In the genomic region with DNA sequence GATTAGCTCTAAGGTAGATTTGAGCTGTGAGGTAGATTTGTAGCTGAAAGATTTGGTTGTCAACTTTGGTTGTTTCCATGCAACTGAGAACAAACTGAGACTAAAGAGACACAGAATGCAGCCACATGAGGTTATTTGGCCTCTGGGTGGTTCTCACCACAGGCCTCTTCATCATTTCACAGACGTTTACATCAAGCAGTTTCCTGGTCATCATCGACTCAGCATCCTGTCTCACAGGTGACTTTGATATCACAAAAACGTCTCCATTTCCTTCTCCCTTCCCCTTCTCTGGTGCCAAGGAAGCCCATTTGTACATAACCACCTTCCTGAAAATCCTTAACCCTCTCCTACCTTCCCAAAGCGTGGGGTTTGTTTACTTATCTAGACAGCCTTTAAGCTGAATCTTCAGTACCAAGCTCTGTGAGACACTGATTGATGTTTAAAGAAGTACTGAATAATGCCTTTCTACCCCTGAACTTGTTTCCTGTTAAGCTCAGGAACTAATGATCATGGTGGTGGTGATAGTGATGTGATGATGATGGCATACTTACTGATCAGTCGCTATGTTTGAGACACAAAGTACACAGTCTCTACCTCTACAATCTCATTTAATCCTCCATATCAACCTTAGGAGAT, we compare ENCODE assay signal across 8 cellular contexts.
DNase-seq lines count a peak whose midpoint lies in the region; ATAC-seq, FAIRE-seq and TF ChIP-seq lines count a peak whose summit lies in the region.

No MANE protein-coding gene starts in this region.

- 36% methylated on average over 5 of the region's 5 CpGs for WGBS in A549 (ENCODE audit: missing lambda C conversion rate)
- WGBS in endodermal cell (ENCODE audit: insufficient coverage in 1 of 2, insufficient read length in 1 of 2), 2 experiments, result 54 to 75% methylated on average over 3 to 5 of the region's 5 CpGs

- no peaks in the 10 kb centered on the region for H3K27me3 ChIP-seq in endodermal cell (ENCODE audit: control insufficient read depth, insufficient read depth, low read length, poor library complexity, severe bottlenecking)

- intact Hi-C loops in left cardiac atrium (cut with DNase I), result no loop called here

- no peak for TF ChIP-seq RAD21 in A549 (conservative IDR thresholded peaks at IDR 0.05 in 1 of 2, IDR thresholded peaks at IDR 0.05 in 1 of 2)

- CTCF ChIA-PET in A549 (lab: Yijun Ruan, JAX), result interaction anchor here (0.5 to 1.5 kb wide), 5 partner anchors 9 to 608 kb away, joined by 3 to 4 read pairs (median 3); no protein-coding TSS in a partner anchor

- peak overlapping the region; percentile 58 to 89 for H3K27ac Mint-ChIP-seq in activated naive CD4-positive, alpha-beta T cell treated with anti-CD3 and anti-CD28 coated beads, Interleukin-2, amount 50 U/mL, for 72 hours
- no peak overlapping the region for H3K27ac Mint-ChIP-seq in endodermal cell

- no peak for TF ChIP-seq POLR2A in A549 (IDR thresholded peaks at IDR 0.05; ENCODE audit: low read length)

- TF ChIP-seq EP300 in A549 (IDR thresholded peaks at IDR 0.05), result no peak

- H3K27ac ChIP-seq in A549, result peak overlapping the region in 1 of 2 experiments; percentile 62; a peak in 2 of 6 replicates
- H3K27ac ChIP-seq in endodermal cell (ENCODE audit: low read depth, low read length), result no peak overlapping the region

- H3K9me3 ChIP-seq in A549 (no peaks in the 10 kb centered on the region), endodermal cell (ENCODE audit: control insufficient read depth, low read length) (no peaks in the 10 kb centered on the region)

- POLR2A ChIA-PET in A549 (lab: Yijun Ruan, JAX), result no interaction called here

- ATAC-seq in A549, result peak in 1 of 2 experiments; percentile 53; a peak in 3 of 6 replicates
- peak; percentile 90 to 96 for ATAC-seq in activated naive CD4-positive, alpha-beta T cell treated with anti-CD3 and anti-CD28 coated beads, Interleukin-2, amount 50 U/mL, for 72 hours
- ATAC-seq in left cardiac atrium, result no peak
- no peak for ATAC-seq in GM21529 (IDR thresholded peaks at IDR 0.05; ENCODE audit: unreplicated experiment)

- no peaks in the 10 kb centered on the region for H3K36me3 Mint-ChIP-seq in activated naive CD4-positive, alpha-beta T cell treated with anti-CD3 and anti-CD28 coated beads, Interleukin-2, amount 50 U/mL, for 72 hours
- peaks cover under 1% of the 10 kb centered on the region for H3K36me3 Mint-ChIP-seq in endodermal cell (ENCODE audit: low read depth)

- H3K4me3 ChIP-seq in A549 (no peak overlapping the region), endodermal cell (ENCODE audit: low read length) (no peak overlapping the region)

- H3K4me1 Mint-ChIP-seq in endodermal cell, result no peaks in the 10 kb centered on the region

- no peak overlapping the region for H3K9ac ChIP-seq in endodermal cell (ENCODE audit: extremely low read depth, low read length, poor library complexity, severe bottlenecking)

- TF ChIP-seq CTCF in A549 (IDR thresholded peaks at IDR 0.05) (no peak), endodermal cell (conservative IDR thresholded peaks at IDR 0.05) (no peak)

- DNase-seq in A549 (ENCODE audit: low read depth in 1 of 2, low spot score in 1 of 2), result no peak
- peak; percentile 8 for DNase-seq in HTR-8/SVneo (ENCODE audit: insufficient read length, low spot score)
- DNase-seq in activated naive CD4-positive, alpha-beta T cell treated with anti-CD3 and anti-CD28 coated beads, Interleukin-2, amount 50 U/mL, for 72 hours (ENCODE audit: low spot score in 2 of 2), result peak in 1 of 2 donors; percentile 20
- DNase-seq in islet precursor cell, result peak; percentile 57
- no peak for DNase-seq in left cardiac atrium
- DNase-seq in endodermal cell, result no peak
- DNase-seq in CD1c-positive myeloid dendritic cell (ENCODE audit: extremely low spot score), result no peak

- no peak overlapping the region for H3K4me3 Mint-ChIP-seq in endodermal cell

- FAIRE-seq in A549 (lab: Jason Lieb, UNC), result no peak
- FAIRE-seq in HTR-8/SVneo (lab: Jason Lieb, UNC), result peak; percentile 74

- H3K36me3 ChIP-seq in endodermal cell (ENCODE audit: control insufficient read depth, insufficient read depth, low read length), result peaks cover 6% of the 10 kb centered on the region

- peak overlapping the region; percentile 40; the same call in 1 of the 3 replicates for H3K4me2 ChIP-seq in A549

- no peaks in the 10 kb centered on the region for H3K27me3 Mint-ChIP-seq in endodermal cell (ENCODE audit: insufficient read depth)

- H3K4me1 ChIP-seq in A549 (peaks cover 17% of the 10 kb centered on the region), endodermal cell (ENCODE audit: control insufficient read depth, insufficient read depth, low read length) (no peaks in the 10 kb centered on the region)

- no peaks in the 10 kb centered on the region for H3K9me3 Mint-ChIP-seq in activated naive CD4-positive, alpha-beta T cell treated with anti-CD3 and anti-CD28 coated beads, Interleukin-2, amount 50 U/mL, for 72 hours
- H3K9me3 Mint-ChIP-seq in endodermal cell, result no peaks in the 10 kb centered on the region

TF ChIP-seq in A549, 52 proteins besides CTCF, POLR2A, EP300 and RAD21:
- TF ChIP-seq RNF2 (IDR thresholded peaks at IDR 0.05; ENCODE audit: borderline replicate concordance, low read depth), result no peak
- TF ChIP-seq HMGXB4 (CRISPR knock-in tag; IDR thresholded peaks at IDR 0.05; ENCODE audit: borderline replicate concordance), result no peak

Comparison
In these comparisons a context has a peak if more than half of its experiments do, and no peak if none do; other contexts are left out.
1. ATAC-seq: peak in activated naive CD4-positive, alpha-beta T cell treated with anti-CD3 and anti-CD28 coated beads, Interleukin-2, amount 50 U/mL, for 72 hours (2 of 2); none in left cardiac atrium (0 of 2) and GM21529 (single experiment).
2. DNase-seq: peak in HTR-8/SVneo (single experiment) and islet precursor cell (single experiment); none in A549 (0 of 2), left cardiac atrium (single experiment), endodermal cell (single experiment) and CD1c-positive myeloid dendritic cell (single experiment).